Comparison of ENCODE assay signal across 8 cellular contexts in the genomic region with DNA sequence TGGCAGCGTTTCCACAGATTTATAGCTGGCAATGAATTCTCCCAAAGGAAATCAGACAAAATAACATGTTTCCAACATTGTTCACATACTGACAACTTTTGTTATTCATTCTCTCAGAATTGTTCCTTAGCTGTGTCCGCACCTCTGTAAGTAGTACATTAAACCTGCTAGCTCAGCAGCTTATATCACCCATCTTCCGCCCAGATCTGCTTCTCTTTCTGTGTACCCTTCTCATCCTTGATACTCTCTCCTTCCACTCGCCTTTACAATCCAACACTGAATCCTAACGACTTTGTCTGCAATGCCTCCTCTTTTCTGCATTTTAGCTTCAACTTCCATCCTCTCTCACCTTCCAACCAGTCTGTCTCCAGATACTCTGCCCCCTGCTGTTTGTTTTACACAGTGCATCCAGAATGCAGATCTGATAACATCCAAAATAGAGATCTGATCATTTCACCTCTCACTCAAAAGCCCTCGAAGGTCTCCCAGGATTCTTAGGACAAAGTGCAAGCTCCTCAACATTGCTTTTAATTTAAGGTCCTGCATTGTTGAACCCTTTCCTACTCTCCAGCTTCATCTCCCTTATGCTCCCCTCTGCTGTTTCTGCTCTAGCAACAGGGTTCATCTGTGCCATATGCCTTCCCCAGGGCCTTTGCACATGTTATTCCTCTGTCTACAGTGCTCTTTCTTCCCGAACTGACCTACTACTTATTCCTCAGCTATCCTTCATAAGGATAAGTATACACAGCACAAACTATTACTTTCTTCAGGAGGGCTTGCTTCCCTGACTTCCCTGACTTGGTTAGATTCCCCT.
A peak's percentile ranks its signal among the peaks of the same experiment; 100 is the strongest.
DNase-seq lines count a peak whose midpoint lies in the region; ATAC-seq and TF ChIP-seq lines count a peak whose summit lies in the region.

No MANE protein-coding gene starts in this region.

- no peak for TF ChIP-seq EP300 in stomach (IDR thresholded peaks at IDR 0.05)

- no peak overlapping the region for H2AFZ ChIP-seq in GM23338

- no peaks in the 10 kb centered on the region for H3K36me3 Mint-ChIP-seq in CD4-positive, CD25-positive, alpha-beta regulatory T cell
- H3K36me3 Mint-ChIP-seq in GM23338 (ENCODE audit: low read depth), result no peaks in the 10 kb centered on the region

- WGBS in stomach, 5 donors, result 54 to 63% (median 61%) methylated on average over 6 to 7 of the region's 7 CpGs

- no peaks in the 10 kb centered on the region for H3K4me1 ChIP-seq in CD4-positive, CD25-positive, alpha-beta regulatory T cell (ENCODE audit: control insufficient read depth, insufficient read depth, low read length, poor library complexity, severe bottlenecking)
- no peaks in the 10 kb centered on the region for H3K4me1 ChIP-seq in GM23338 (ENCODE audit: insufficient read depth)
- no peaks in the 10 kb centered on the region for H3K4me1 ChIP-seq in stomach

- H3K27me3 ChIP-seq in CD4-positive, CD25-positive, alpha-beta regulatory T cell (ENCODE audit: control insufficient read depth, insufficient read depth, low read length), result no peaks in the 10 kb centered on the region
- H3K27me3 ChIP-seq in GM23338 (ENCODE audit: insufficient read depth), result no peaks in the 10 kb centered on the region
- no peaks in the 10 kb centered on the region for H3K27me3 ChIP-seq in stomach

- H3K9me3 Mint-ChIP-seq in CD4-positive, CD25-positive, alpha-beta regulatory T cell, result peaks cover 0 to 2% (median 0%) of the 10 kb centered on the region in 7 donors
- peaks cover 7% of the 10 kb centered on the region; the same call in 2 of the 3 replicates for H3K9me3 Mint-ChIP-seq in GM23338

- no peak overlapping the region for H3K4me2 ChIP-seq in GM23338

- no peaks in the 10 kb centered on the region for H3K27me3 Mint-ChIP-seq in CD4-positive, CD25-positive, alpha-beta regulatory T cell
- H3K27me3 Mint-ChIP-seq in GM23338 (ENCODE audit: insufficient read depth, low read depth, poor library complexity), result no peaks in the 10 kb centered on the region

- H3K9me3 ChIP-seq in CD4-positive, CD25-positive, alpha-beta regulatory T cell (ENCODE audit: control insufficient read depth in 2 of 2, low read length in 2 of 2), result no peaks in the 10 kb centered on the region
- H3K9me3 ChIP-seq in stomach, result peaks cover 0 to 6% (median 0%) of the 10 kb centered on the region in 4 donors

- TF ChIP-seq CTCF in GM23338 (conservative IDR thresholded peaks at IDR 0.05; ENCODE audit: low read depth in 2 of 2) (peak; percentile 60 to 63), epithelial cell of proximal tubule (conservative IDR thresholded peaks at IDR 0.05; ENCODE audit: low read depth, low read length) (peak; percentile 64), retinal pigment epithelial cell (conservative IDR thresholded peaks at IDR 0.05; ENCODE audit: low read depth, low read length) (peak; percentile 57), stomach (IDR thresholded peaks at IDR 0.05) (peak in 2 of 7 experiments; percentile 13 to 20)

- no peak for ATAC-seq in CD4-positive, CD25-positive, alpha-beta regulatory T cell (ENCODE audit: low read depth in 2 of 2)
- peak; percentile 47; the same call in 2 of the 3 replicates for ATAC-seq in GM23338
- no peak for ATAC-seq in GM19328 (IDR thresholded peaks at IDR 0.05; ENCODE audit: unreplicated experiment)
- no peak for ATAC-seq in HG03565 (IDR thresholded peaks at IDR 0.05; ENCODE audit: unreplicated experiment)

- H4K20me1 ChIP-seq in GM23338 (replicated peaks; ENCODE audit: insufficient read depth), result no peaks in the 10 kb centered on the region

- no peaks in the 10 kb centered on the region for H3K36me3 ChIP-seq in CD4-positive, CD25-positive, alpha-beta regulatory T cell (ENCODE audit: control insufficient read depth, insufficient read depth, low read length)
- H3K36me3 ChIP-seq in GM23338 (ENCODE audit: insufficient read depth) (no peaks in the 10 kb centered on the region), stomach (no peaks in the 10 kb centered on the region)

- H3K27ac ChIP-seq in CD4-positive, CD25-positive, alpha-beta regulatory T cell (ENCODE audit: insufficient read depth, low read length, poor library complexity, severe bottlenecking), result no peak overlapping the region
- H3K27ac ChIP-seq in GM23338 (ENCODE audit: low read depth), result no peak overlapping the region
- no peak overlapping the region for H3K27ac ChIP-seq in stomach

- H3K27ac Mint-ChIP-seq in CD4-positive, CD25-positive, alpha-beta regulatory T cell, result no peak overlapping the region
- H3K27ac Mint-ChIP-seq in GM23338, result no peak overlapping the region

- peaks cover 0 to 5% (median 0%) of the 10 kb centered on the region in 4 donors for H3K4me1 Mint-ChIP-seq in CD4-positive, CD25-positive, alpha-beta regulatory T cell
- peaks cover 2% of the 10 kb centered on the region; the same call in 1 of the 3 replicates for H3K4me1 Mint-ChIP-seq in GM23338

- TF ChIP-seq POLR2A in stomach (IDR thresholded peaks at IDR 0.05), result no peak

- no peaks in the 10 kb centered on the region for H3F3A ChIP-seq in GM23338 (replicated peaks; ENCODE audit: low read depth)

- H3K4me3 ChIP-seq in CD4-positive, CD25-positive, alpha-beta regulatory T cell (ENCODE audit: low read depth, low read length), result no peak overlapping the region
- no peak overlapping the region for H3K4me3 ChIP-seq in GM23338
- no peak overlapping the region for H3K4me3 ChIP-seq in epithelial cell of proximal tubule (ENCODE audit: low read depth, low read length)
- no peak overlapping the region for H3K4me3 ChIP-seq in retinal pigment epithelial cell (ENCODE audit: low read length)
- H3K4me3 ChIP-seq in stomach, result no peak overlapping the region

- peak overlapping the region in 1 of 4 donors; percentile 87 for H3K4me3 Mint-ChIP-seq in CD4-positive, CD25-positive, alpha-beta regulatory T cell
- H3K4me3 Mint-ChIP-seq in GM23338, result no peak overlapping the region

- H3K79me2 ChIP-seq in GM23338 (replicated peaks; ENCODE audit: insufficient read depth), result no peaks in the 10 kb centered on the region

- no peaks in the 10 kb centered on the region for H3K9me2 ChIP-seq in GM23338 (ENCODE audit: insufficient read depth)

- intact Hi-C loops in stomach (cut with DNase I; ENCODE audit: low total_unique reads), result no loop called here

- DNase-seq in CD4-positive, CD25-positive, alpha-beta regulatory T cell, result peak; percentile 1 to 47 (median 6)
- DNase-seq in GM23338 (ENCODE audit: low spot score), result peak; percentile 65
- peak; percentile 7 for DNase-seq in SW480 (ENCODE audit: low spot score)
- no peak for DNase-seq in epithelial cell of proximal tubule (ENCODE audit: low read depth)
- no peak for DNase-seq in retinal pigment epithelial cell (ENCODE audit: low read depth)
- no peak for DNase-seq in stomach

TF ChIP-seq in GM23338, 12 proteins besides CTCF, POLR2A, EP300 and RAD21 (continues in another document):
- no peak for TF ChIP-seq ZNF331 (CRISPR knock-in tag; IDR thresholded peaks at IDR 0.05; ENCODE audit: low read depth)
- TF ChIP-seq CREB1 (CRISPR knock-in tag; IDR thresholded peaks at IDR 0.05; ENCODE audit: low read depth), result no peak
- TF ChIP-seq JUNB (IDR thresholded peaks at IDR 0.05; ENCODE audit: unreplicated experiment), result no peak
- TF ChIP-seq, protein P1, sequence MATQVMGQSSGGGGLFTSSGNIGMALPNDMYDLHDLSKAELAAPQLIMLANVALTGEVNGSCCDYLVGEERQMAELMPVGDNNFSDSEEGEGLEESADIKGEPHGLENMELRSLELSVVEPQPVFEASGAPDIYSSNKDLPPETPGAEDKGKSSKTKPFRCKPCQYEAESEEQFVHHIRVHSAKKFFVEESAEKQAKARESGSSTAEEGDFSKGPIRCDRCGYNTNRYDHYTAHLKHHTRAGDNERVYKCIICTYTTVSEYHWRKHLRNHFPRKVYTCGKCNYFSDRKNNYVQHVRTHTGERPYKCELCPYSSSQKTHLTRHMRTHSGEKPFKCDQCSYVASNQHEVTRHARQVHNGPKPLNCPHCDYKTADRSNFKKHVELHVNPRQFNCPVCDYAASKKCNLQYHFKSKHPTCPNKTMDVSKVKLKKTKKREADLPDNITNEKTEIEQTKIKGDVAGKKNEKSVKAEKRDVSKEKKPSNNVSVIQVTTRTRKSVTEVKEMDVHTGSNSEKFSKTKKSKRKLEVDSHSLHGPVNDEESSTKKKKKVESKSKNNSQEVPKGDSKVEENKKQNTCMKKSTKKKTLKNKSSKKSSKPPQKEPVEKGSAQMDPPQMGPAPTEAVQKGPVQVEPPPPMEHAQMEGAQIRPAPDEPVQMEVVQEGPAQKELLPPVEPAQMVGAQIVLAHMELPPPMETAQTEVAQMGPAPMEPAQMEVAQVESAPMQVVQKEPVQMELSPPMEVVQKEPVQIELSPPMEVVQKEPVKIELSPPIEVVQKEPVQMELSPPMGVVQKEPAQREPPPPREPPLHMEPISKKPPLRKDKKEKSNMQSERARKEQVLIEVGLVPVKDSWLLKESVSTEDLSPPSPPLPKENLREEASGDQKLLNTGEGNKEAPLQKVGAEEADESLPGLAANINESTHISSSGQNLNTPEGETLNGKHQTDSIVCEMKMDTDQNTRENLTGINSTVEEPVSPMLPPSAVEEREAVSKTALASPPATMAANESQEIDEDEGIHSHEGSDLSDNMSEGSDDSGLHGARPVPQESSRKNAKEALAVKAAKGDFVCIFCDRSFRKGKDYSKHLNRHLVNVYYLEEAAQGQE (IDR thresholded peaks at IDR 0.05; ENCODE audit: unreplicated experiment), result no peak
- no peak for TF ChIP-seq EZH2 (IDR thresholded peaks at IDR 0.05; ENCODE audit: low read depth, unreplicated experiment)
- TF ChIP-seq NANOG (IDR thresholded peaks at IDR 0.05; ENCODE audit: borderline replicate concordance), result no peak
- TF ChIP-seq ZNF114 (CRISPR knock-in tag; IDR thresholded peaks at IDR 0.05), result no peak
- TF ChIP-seq POLR2AphosphoS5 (IDR thresholded peaks at IDR 0.05; ENCODE audit: low read depth), result no peak
- TF ChIP-seq, protein P2, sequence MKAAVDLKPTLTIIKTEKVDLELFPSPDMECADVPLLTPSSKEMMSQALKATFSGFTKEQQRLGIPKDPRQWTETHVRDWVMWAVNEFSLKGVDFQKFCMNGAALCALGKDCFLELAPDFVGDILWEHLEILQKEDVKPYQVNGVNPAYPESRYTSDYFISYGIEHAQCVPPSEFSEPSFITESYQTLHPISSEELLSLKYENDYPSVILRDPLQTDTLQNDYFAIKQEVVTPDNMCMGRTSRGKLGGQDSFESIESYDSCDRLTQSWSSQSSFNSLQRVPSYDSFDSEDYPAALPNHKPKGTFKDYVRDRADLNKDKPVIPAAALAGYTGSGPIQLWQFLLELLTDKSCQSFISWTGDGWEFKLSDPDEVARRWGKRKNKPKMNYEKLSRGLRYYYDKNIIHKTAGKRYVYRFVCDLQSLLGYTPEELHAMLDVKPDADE (IDR thresholded peaks at IDR 0.05), result no peak
- TF ChIP-seq EZH2phosphoT487 (IDR thresholded peaks at IDR 0.05; ENCODE audit: unreplicated experiment), result no peak
- no peak for TF ChIP-seq STAT1 (IDR thresholded peaks at IDR 0.05; ENCODE audit: unreplicated experiment)

Comparison
In these comparisons a context has a peak if more than half of its experiments do, and no peak if none do; other contexts are left out.
1. DNase-seq: peak in CD4-positive, CD25-positive, alpha-beta regulatory T cell (3 of 3), GM23338 (single experiment) and SW480 (single experiment); none in epithelial cell of proximal tubule (single experiment), retinal pigment epithelial cell (single experiment) and stomach (single experiment).